Comparison of ENCODE assay signal across 8 cellular contexts in the genomic region with DNA sequence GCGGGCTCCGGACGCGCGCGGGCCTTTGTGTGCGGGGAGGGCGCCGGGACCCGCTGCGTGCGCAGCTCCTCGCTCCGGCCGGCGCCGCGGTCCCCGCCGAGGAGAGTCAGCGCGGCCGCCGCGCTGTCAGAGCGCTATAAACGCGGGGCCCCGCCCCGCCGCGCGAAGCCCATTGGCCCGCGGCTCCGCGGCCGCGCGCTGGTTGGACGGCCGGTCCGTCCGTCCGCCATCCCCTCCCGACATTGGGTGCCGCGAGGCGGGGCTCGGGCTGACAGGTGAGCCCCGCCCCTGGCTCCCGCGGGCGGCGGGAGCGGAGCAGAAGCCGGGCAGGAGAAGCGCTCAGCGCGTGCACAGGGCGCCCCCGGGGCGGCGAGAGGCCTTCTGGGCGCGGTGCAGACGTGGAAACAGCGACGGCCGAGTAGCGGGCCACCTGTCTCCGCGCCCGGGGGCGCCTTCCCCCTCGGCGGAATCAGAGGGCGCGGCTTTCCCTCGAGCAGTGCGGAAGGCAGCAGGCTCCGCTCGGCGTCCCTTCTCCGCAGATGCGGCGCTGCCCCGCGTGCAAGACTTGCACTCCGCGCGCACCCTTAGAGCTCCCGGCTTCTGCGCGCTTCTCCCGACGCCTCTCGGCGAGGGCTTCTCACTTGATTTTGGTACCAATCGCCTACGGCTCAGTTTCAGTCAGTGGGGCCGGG. TPM values are rescaled to one million over a fixed set of nuclear protein-coding genes. Genes with fewer than 3 reads are reported as not detected.
DNase-seq lines count a peak whose midpoint lies in the region; ATAC-seq and TF ChIP-seq lines count a peak whose summit lies in the region.

A gene with protein sequence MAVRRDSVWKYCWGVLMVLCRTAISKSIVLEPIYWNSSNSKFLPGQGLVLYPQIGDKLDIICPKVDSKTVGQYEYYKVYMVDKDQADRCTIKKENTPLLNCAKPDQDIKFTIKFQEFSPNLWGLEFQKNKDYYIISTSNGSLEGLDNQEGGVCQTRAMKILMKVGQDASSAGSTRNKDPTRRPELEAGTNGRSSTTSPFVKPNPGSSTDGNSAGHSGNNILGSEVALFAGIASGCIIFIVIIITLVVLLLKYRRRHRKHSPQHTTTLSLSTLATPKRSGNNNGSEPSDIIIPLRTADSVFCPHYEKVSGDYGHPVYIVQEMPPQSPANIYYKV (minus strand): TSS at position 111 of the 692 bp plus-strand sequence. CDS start 698 bp downstream, outside the sequence.

- DNase-seq in AG08396 (ENCODE audit: low spot score) (peak; percentile 99), NCI-H2171 treated with DMSO at 0.1 percent for 48 hours (lab: John Stamatoyannopoulos, UW) (peak; percentile 93), cerebellar nuclear complex (lab: John Stamatoyannopoulos, UW) (peak; percentile 25 to 73), kidney epithelial cell (ENCODE audit: low read depth) (peak; percentile 65)
- peak; percentile 80 for DNase-seq in activated CD4-positive, alpha-beta T cell treated with anti-CD3 and anti-CD28 coated beads for 1 hour
- peak; percentile 74 to 82 for DNase-seq in stimulated activated CD4-positive, alpha-beta T cell treated with anti-CD3 and anti-CD28 coated beads, Interleukin-15, amount 100 ng/mL, for 1 hour (ENCODE audit: low read depth in 1 of 2, low spot score in 1 of 2)

- no peak for TF ChIP-seq CTCF in kidney epithelial cell (IDR thresholded peaks at IDR 0.05; ENCODE audit: insufficient read depth, low read length, poor library complexity, severe bottlenecking)

- peak; percentile 85 for ATAC-seq in GM18870 (IDR thresholded peaks at IDR 0.05; ENCODE audit: unreplicated experiment)
- ATAC-seq in HG03103 (IDR thresholded peaks at IDR 0.05; ENCODE audit: low read depth, unreplicated experiment) = peak; percentile 92

- H3K36me3 ChIP-seq in kidney epithelial cell (ENCODE audit: control insufficient read depth, insufficient read depth, low read length) = no peaks in the 10 kb centered on the region

- peak within 1 kb of the TSS; percentile 81 for H3K4me3 ChIP-seq in kidney epithelial cell (ENCODE audit: low read depth, low read length)

- H3K27me3 ChIP-seq in kidney epithelial cell (ENCODE audit: control insufficient read depth, insufficient read depth, low read length) = no peaks in the 10 kb centered on the region

RNA-seq across cellular contexts. Expression of the gene that starts here (rescaled TPM):
- 42.1 and 46.3 TPM in 2 replicates for total RNA-seq in kidney epithelial cell

Comparison
In these comparisons a context has a peak if more than half of its experiments do, and no peak if none do; other contexts are left out.
1. Peak in every context shown above with its lines: DNase-seq, ATAC-seq and H3K4me3 ChIP-seq.
2. DNase-seq: peak in every context shown above with its lines; median percentile 99 in AG08396; 93 in NCI-H2171 treated with DMSO at 0.1 percent for 48 hours; 80 in activated CD4-positive, alpha-beta T cell treated with anti-CD3 and anti-CD28 coated beads for 1 hour; 78 in stimulated activated CD4-positive, alpha-beta T cell treated with anti-CD3 and anti-CD28 coated beads, Interleukin-15, amount 100 ng/mL, for 1 hour; 65 in kidney epithelial cell; 49 in cerebellar nuclear complex.